8 cellular contexts compared by ENCODE assay signal in genomic region chr15:98386594-98386993, GRCh38.
"Had no signal": no experiment of that assay in that cellular context is flagged by ENCODE, and none has a peak within 500 bp of the region (broad histone marks: within the 10 kb centered on the region; RNA-seq: fewer than 3 reads in every experiment).

No MANE protein-coding gene starts in this region.

- H3K4me1 ChIP-seq: HAP-1 had no signal

- H3K36me3 ChIP-seq: HAP-1 had no signal

- H3K9me3 ChIP-seq: HAP-1 had no signal

- DNase-seq: GM23248, GOT3, H7, HFFc6 had no signal

- H3K4me3 ChIP-seq: GM23248, HAP-1 had no signal

- H2AFZ ChIP-seq: GM23248 had no signal

- H3K27ac ChIP-seq: GM23248, HL-60 had no signal

- FAIRE-seq: HepG2 had no signal

- ATAC-seq: HCT116, HepG2 had no signal

- H3K9ac ChIP-seq: GM23248 had no signal
